ENCODE assay signal across 1 cellular context in genomic region chr2:48605482-48606175, GRCh38.
TF ChIP-seq lines count a peak whose summit lies in the region.

No MANE protein-coding gene starts in this region.

TF ChIP-seq in K562, 482 proteins besides CTCF, POLR2A, EP300 and RAD21 (continued from another document and continues in another):
- peak; percentile 99 for TF ChIP-seq ARID3A (IDR thresholded peaks at IDR 0.05; ENCODE audit: borderline replicate concordance, low read depth, low read length)
- TF ChIP-seq CBX5 (IDR thresholded peaks at IDR 0.05; ENCODE audit: borderline replicate concordance, low read depth) = no peak
- TF ChIP-seq, protein P1, sequence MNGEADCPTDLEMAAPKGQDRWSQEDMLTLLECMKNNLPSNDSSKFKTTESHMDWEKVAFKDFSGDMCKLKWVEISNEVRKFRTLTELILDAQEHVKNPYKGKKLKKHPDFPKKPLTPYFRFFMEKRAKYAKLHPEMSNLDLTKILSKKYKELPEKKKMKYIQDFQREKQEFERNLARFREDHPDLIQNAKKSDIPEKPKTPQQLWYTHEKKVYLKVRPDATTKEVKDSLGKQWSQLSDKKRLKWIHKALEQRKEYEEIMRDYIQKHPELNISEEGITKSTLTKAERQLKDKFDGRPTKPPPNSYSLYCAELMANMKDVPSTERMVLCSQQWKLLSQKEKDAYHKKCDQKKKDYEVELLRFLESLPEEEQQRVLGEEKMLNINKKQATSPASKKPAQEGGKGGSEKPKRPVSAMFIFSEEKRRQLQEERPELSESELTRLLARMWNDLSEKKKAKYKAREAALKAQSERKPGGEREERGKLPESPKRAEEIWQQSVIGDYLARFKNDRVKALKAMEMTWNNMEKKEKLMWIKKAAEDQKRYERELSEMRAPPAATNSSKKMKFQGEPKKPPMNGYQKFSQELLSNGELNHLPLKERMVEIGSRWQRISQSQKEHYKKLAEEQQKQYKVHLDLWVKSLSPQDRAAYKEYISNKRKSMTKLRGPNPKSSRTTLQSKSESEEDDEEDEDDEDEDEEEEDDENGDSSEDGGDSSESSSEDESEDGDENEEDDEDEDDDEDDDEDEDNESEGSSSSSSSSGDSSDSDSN (IDR thresholded peaks at IDR 0.05; ENCODE audit: borderline replicate concordance in 1 of 2, low read depth in 2 of 2, low read length in 2 of 2) = no peak
- TF ChIP-seq IRF9 (tag; IDR thresholded peaks at IDR 0.05) = no peak
- TF ChIP-seq ADNP (tag; IDR thresholded peaks at IDR 0.05) = 0 out of 2 replicates have a peak, but pooled peaks have one; percentile 44
- no peak for TF ChIP-seq ZBTB1 (CRISPR knock-in tag; IDR thresholded peaks at IDR 0.05; ENCODE audit: borderline replicate concordance, low read depth)
- no peak for TF ChIP-seq NR2C1 (IDR thresholded peaks at IDR 0.05)
- TF ChIP-seq NR2C1 (tag; IDR thresholded peaks at IDR 0.05) = 0 out of 2 replicates have a peak, but pooled peaks have one; percentile 12
- TF ChIP-seq ZNF274 (IDR thresholded peaks at IDR 0.05; ENCODE audit: borderline replicate concordance, low read depth, low read length) = no peak
- no peak for TF ChIP-seq KLF6 (CRISPR knock-in tag; IDR thresholded peaks at IDR 0.05; ENCODE audit: borderline replicate concordance)
- no peak for TF ChIP-seq MAFF (IDR thresholded peaks at IDR 0.05; ENCODE audit: low read length)
- TF ChIP-seq SUPT5H (IDR thresholded peaks at IDR 0.05) = no peak
- TF ChIP-seq RBFOX2 (IDR thresholded peaks at IDR 0.05; ENCODE audit: low read depth, low read length) = peak; percentile 34; the same call in 1 of the 2 replicates
- TF ChIP-seq, protein P2, sequence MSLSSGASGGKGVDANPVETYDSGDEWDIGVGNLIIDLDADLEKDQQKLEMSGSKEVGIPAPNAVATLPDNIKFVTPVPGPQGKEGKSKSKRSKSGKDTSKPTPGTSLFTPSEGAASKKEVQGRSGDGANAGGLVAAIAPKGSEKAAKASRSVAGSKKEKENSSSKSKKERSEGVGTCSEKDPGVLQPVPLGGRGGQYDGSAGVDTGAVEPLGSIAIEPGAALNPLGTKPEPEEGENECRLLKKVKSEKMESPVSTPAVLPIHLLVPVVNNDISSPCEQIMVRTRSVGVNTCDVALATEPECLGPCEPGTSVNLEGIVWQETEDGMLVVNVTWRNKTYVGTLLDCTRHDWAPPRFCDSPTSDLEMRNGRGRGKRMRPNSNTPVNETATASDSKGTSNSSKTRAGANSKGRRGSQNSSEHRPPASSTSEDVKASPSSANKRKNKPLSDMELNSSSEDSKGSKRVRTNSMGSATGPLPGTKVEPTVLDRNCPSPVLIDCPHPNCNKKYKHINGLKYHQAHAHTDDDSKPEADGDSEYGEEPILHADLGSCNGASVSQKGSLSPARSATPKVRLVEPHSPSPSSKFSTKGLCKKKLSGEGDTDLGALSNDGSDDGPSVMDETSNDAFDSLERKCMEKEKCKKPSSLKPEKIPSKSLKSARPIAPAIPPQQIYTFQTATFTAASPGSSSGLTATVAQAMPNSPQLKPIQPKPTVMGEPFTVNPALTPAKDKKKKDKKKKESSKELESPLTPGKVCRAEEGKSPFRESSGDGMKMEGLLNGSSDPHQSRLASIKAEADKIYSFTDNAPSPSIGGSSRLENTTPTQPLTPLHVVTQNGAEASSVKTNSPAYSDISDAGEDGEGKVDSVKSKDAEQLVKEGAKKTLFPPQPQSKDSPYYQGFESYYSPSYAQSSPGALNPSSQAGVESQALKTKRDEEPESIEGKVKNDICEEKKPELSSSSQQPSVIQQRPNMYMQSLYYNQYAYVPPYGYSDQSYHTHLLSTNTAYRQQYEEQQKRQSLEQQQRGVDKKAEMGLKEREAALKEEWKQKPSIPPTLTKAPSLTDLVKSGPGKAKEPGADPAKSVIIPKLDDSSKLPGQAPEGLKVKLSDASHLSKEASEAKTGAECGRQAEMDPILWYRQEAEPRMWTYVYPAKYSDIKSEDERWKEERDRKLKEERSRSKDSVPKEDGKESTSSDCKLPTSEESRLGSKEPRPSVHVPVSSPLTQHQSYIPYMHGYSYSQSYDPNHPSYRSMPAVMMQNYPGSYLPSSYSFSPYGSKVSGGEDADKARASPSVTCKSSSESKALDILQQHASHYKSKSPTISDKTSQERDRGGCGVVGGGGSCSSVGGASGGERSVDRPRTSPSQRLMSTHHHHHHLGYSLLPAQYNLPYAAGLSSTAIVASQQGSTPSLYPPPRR (CRISPR knock-in tag; IDR thresholded peaks at IDR 0.05; ENCODE audit: borderline replicate concordance) = no peak
- TF ChIP-seq, protein P3, sequence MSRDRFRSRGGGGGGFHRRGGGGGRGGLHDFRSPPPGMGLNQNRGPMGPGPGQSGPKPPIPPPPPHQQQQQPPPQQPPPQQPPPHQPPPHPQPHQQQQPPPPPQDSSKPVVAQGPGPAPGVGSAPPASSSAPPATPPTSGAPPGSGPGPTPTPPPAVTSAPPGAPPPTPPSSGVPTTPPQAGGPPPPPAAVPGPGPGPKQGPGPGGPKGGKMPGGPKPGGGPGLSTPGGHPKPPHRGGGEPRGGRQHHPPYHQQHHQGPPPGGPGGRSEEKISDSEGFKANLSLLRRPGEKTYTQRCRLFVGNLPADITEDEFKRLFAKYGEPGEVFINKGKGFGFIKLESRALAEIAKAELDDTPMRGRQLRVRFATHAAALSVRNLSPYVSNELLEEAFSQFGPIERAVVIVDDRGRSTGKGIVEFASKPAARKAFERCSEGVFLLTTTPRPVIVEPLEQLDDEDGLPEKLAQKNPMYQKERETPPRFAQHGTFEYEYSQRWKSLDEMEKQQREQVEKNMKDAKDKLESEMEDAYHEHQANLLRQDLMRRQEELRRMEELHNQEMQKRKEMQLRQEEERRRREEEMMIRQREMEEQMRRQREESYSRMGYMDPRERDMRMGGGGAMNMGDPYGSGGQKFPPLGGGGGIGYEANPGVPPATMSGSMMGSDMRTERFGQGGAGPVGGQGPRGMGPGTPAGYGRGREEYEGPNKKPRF (IDR thresholded peaks at IDR 0.05; ENCODE audit: low read depth, low read length) = no peak
- peak; percentile 72 for TF ChIP-seq CEBPG (CRISPR knock-in tag; IDR thresholded peaks at IDR 0.05)
- TF ChIP-seq CEBPG (tag; conservative IDR thresholded peaks at IDR 0.05 in 1 of 2, IDR thresholded peaks at IDR 0.05 in 1 of 2) = peak; percentile 71 to 91; a peak in 3 of 4 replicates
- peak; percentile 85 to 93 for TF ChIP-seq ARNT (IDR thresholded peaks at IDR 0.05)
- TF ChIP-seq ETV1 (tag; conservative IDR thresholded peaks at IDR 0.05; ENCODE audit: low read depth) = peak; percentile 81
- no peak for TF ChIP-seq PTTG1 (tag; IDR thresholded peaks at IDR 0.05; ENCODE audit: low read depth)
- TF ChIP-seq, protein P4, sequence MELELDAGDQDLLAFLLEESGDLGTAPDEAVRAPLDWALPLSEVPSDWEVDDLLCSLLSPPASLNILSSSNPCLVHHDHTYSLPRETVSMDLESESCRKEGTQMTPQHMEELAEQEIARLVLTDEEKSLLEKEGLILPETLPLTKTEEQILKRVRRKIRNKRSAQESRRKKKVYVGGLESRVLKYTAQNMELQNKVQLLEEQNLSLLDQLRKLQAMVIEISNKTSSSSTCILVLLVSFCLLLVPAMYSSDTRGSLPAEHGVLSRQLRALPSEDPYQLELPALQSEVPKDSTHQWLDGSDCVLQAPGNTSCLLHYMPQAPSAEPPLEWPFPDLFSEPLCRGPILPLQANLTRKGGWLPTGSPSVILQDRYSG (tag; conservative IDR thresholded peaks at IDR 0.05; ENCODE audit: low read depth) = no peak
- no peak for TF ChIP-seq CREB5 (CRISPR knock-in tag; IDR thresholded peaks at IDR 0.05)
- no peak for TF ChIP-seq NR2F6 (CRISPR knock-in tag; IDR thresholded peaks at IDR 0.05)
- no peak for TF ChIP-seq CHD2 (IDR thresholded peaks at IDR 0.05; ENCODE audit: low read depth, low read length)
- TF ChIP-seq, protein P5, sequence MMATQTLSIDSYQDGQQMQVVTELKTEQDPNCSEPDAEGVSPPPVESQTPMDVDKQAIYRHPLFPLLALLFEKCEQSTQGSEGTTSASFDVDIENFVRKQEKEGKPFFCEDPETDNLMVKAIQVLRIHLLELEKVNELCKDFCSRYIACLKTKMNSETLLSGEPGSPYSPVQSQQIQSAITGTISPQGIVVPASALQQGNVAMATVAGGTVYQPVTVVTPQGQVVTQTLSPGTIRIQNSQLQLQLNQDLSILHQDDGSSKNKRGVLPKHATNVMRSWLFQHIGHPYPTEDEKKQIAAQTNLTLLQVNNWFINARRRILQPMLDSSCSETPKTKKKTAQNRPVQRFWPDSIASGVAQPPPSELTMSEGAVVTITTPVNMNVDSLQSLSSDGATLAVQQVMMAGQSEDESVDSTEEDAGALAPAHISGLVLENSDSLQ (IDR thresholded peaks at IDR 0.05) = peak; percentile 86
- TF ChIP-seq, protein P6, sequence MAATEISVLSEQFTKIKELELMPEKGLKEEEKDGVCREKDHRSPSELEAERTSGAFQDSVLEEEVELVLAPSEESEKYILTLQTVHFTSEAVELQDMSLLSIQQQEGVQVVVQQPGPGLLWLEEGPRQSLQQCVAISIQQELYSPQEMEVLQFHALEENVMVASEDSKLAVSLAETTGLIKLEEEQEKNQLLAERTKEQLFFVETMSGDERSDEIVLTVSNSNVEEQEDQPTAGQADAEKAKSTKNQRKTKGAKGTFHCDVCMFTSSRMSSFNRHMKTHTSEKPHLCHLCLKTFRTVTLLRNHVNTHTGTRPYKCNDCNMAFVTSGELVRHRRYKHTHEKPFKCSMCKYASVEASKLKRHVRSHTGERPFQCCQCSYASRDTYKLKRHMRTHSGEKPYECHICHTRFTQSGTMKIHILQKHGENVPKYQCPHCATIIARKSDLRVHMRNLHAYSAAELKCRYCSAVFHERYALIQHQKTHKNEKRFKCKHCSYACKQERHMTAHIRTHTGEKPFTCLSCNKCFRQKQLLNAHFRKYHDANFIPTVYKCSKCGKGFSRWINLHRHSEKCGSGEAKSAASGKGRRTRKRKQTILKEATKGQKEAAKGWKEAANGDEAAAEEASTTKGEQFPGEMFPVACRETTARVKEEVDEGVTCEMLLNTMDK (IDR thresholded peaks at IDR 0.05; ENCODE audit: borderline replicate concordance, insufficient read depth, low read depth, low read length, poor library complexity, severe bottlenecking) = no peak
- no peak for TF ChIP-seq DDX20 (tag; IDR thresholded peaks at IDR 0.05; ENCODE audit: low read depth)
- no peak for TF ChIP-seq ZNF384 (IDR thresholded peaks at IDR 0.05; ENCODE audit: low read depth, low read length)
- no peak for TF ChIP-seq PTRF (tag; IDR thresholded peaks at IDR 0.05)
- TF ChIP-seq, protein P7, sequence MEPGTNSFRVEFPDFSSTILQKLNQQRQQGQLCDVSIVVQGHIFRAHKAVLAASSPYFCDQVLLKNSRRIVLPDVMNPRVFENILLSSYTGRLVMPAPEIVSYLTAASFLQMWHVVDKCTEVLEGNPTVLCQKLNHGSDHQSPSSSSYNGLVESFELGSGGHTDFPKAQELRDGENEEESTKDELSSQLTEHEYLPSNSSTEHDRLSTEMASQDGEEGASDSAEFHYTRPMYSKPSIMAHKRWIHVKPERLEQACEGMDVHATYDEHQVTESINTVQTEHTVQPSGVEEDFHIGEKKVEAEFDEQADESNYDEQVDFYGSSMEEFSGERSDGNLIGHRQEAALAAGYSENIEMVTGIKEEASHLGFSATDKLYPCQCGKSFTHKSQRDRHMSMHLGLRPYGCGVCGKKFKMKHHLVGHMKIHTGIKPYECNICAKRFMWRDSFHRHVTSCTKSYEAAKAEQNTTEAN (CRISPR knock-in tag; IDR thresholded peaks at IDR 0.05) = no peak
- no peak for TF ChIP-seq MAFG (tag; conservative IDR thresholded peaks at IDR 0.05)
- TF ChIP-seq CBFA2T3 (IDR thresholded peaks at IDR 0.05) = peak; percentile 97
- no peak for TF ChIP-seq KDM2B (CRISPR knock-in tag; IDR thresholded peaks at IDR 0.05)
- no peak for TF ChIP-seq ZNF696 (CRISPR knock-in tag; conservative IDR thresholded peaks at IDR 0.05)
- no peak for TF ChIP-seq NFE2 (IDR thresholded peaks at IDR 0.05; ENCODE audit: low read depth)
- TF ChIP-seq CBX2 (IDR thresholded peaks at IDR 0.05; ENCODE audit: insufficient read depth, low read length, poor library complexity, severe bottlenecking) = no peak
- no peak for TF ChIP-seq MAFK (IDR thresholded peaks at IDR 0.05; ENCODE audit: low read length)
- no peak for TF ChIP-seq KLF13 (tag; IDR thresholded peaks at IDR 0.05; ENCODE audit: borderline replicate concordance, low read depth)
- no peak for TF ChIP-seq FOXA1 (IDR thresholded peaks at IDR 0.05; ENCODE audit: borderline replicate concordance)
- peak; percentile 57; the same call in 1 of the 2 replicates for TF ChIP-seq LCOR (CRISPR knock-in tag; IDR thresholded peaks at IDR 0.05)
- no peak for TF ChIP-seq ZNF253 (CRISPR knock-in tag; conservative IDR thresholded peaks at IDR 0.05)
- TF ChIP-seq HSF4 (CRISPR knock-in tag; IDR thresholded peaks at IDR 0.05; ENCODE audit: borderline replicate concordance) = no peak
- TF ChIP-seq SAP30 (IDR thresholded peaks at IDR 0.05; ENCODE audit: borderline replicate concordance, insufficient read depth, low read depth, low read length, poor library complexity, severe bottlenecking) = no peak
- no peak for TF ChIP-seq MCM5 (IDR thresholded peaks at IDR 0.05; ENCODE audit: low read depth)
- peak; percentile 54; the same call in 1 of the 2 replicates for TF ChIP-seq CREB1 (IDR thresholded peaks at IDR 0.05)
- TF ChIP-seq CREB1 (CRISPR knock-in tag; IDR thresholded peaks at IDR 0.05) = no peak
- no peak for TF ChIP-seq PTBP1 (IDR thresholded peaks at IDR 0.05; ENCODE audit: low read depth, low read length)
- TF ChIP-seq TARDBP (IDR thresholded peaks at IDR 0.05) = no peak
